Comparison of ENCODE assay signal across 8 cellular contexts in the genomic region with DNA sequence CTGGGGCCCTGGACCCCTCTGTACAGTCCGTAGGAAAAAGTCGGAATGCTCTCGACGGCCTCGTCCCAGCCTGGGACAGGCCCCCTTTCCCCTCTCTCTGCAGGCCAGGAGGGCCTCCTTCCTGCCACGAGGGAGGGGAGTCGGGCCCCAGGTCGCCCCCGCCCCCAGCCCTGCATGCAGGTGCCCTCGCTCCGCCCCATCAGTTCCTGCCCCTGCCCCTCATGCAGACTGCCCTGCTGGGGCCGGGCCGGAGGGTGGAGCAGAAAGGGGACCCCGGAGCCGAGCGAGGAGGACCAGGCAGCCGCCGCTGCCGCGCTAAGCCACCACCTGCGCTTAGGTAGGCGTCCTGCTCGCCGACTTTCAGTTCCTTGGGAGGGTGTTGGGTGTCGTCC. TPM values are rescaled to one million over a fixed set of nuclear protein-coding genes. Genes with fewer than 3 reads are reported as not detected.
DNase-seq lines count a peak whose midpoint lies in the region; TF ChIP-seq lines count a peak whose summit lies in the region.

No MANE protein-coding gene starts in this region.

- POLR2A ChIA-PET in activated CD4-positive, alpha-beta T cell treated with anti-CD3 and anti-CD28 coated beads, Interleukin-2, amount 10 ng/mL, durations not matched to agents 7 days and 5 days (lab: Charles Lee) = no interaction called here
- POLR2A ChIA-PET in RWPE1 (lab: Yijun Ruan, JAX; ENCODE audit: low non-redundant PET) = no interaction called here

- peaks cover 15% of the 10 kb centered on the region for H3K4me1 ChIP-seq in iPS-15b (ENCODE audit: control insufficient read depth, insufficient read depth, low read length)
- H3K4me1 ChIP-seq in testis = peaks cover 39% of the 10 kb centered on the region

- 48 to 66% methylated on average over 14 to 21 of the region's 25 CpGs for WGBS in testis, 2 donors

- peaks cover 38% of the 10 kb centered on the region for H3K4me1 Mint-ChIP-seq in activated CD4-positive, alpha-beta T cell treated with anti-CD3 and anti-CD28 coated beads, Interleukin-2, amount 10 ng/mL, durations not matched to agents 7 days and 5 days

- peaks cover 53% of the 10 kb centered on the region for H3K27me3 ChIP-seq in iPS-15b (ENCODE audit: control insufficient read depth, insufficient read depth, low read length)
- H3K27me3 ChIP-seq in testis = no peaks in the 10 kb centered on the region

- peaks cover 6% of the 10 kb centered on the region for H3K36me3 Mint-ChIP-seq in activated CD4-positive, alpha-beta T cell treated with anti-CD3 and anti-CD28 coated beads, Interleukin-2, amount 10 ng/mL, durations not matched to agents 7 days and 5 days (ENCODE audit: low read depth)

- no peaks in the 10 kb centered on the region for H3K9me3 Mint-ChIP-seq in activated CD4-positive, alpha-beta T cell treated with anti-CD3 and anti-CD28 coated beads, Interleukin-2, amount 10 ng/mL, durations not matched to agents 7 days and 5 days

- TF ChIP-seq CTCF in RWPE1 (conservative IDR thresholded peaks at IDR 0.05; ENCODE audit: low read depth) (no peak), testis (IDR thresholded peaks at IDR 0.05) (no peak), GM10266 (IDR thresholded peaks at IDR 0.05; ENCODE audit: control insufficient read depth, insufficient read depth, low read depth, missing control alignments) (no peak)

- peak; percentile 18 for DNase-seq in activated CD4-positive, alpha-beta T cell treated with anti-CD3 and anti-CD28 coated beads, Interleukin-2, amount 10 ng/mL, durations not matched to agents 7 days and 5 days
- no peak for DNase-seq in activated CD4-positive, alpha-beta T cell treated with anti-CD3 and anti-CD28 coated beads, Interleukin-2, amount 50 U/mL, for 1 hour
- DNase-seq in RWPE1 (ENCODE audit: low spot score) = no peak
- DNase-seq in testis = no peak
- no peak for DNase-seq in NK-92 treated with Interleukin-12 subunit alpha and Interleukin-12 subunit beta, amount 100 ng/mL, for 24 hours (lab: John Stamatoyannopoulos, UW)
- DNase-seq in COLO668 (lab: John Stamatoyannopoulos, UW; ENCODE audit: unreplicated experiment) = no peak
- no peak for DNase-seq in GM10266 (ENCODE audit: extremely low spot score)

- H3K9me3 ChIP-seq in iPS-15b (ENCODE audit: control insufficient read depth, insufficient read depth, low read length) (no peaks in the 10 kb centered on the region), testis (no peaks in the 10 kb centered on the region)

- H3K27me3 Mint-ChIP-seq in activated CD4-positive, alpha-beta T cell treated with anti-CD3 and anti-CD28 coated beads, Interleukin-2, amount 10 ng/mL, durations not matched to agents 7 days and 5 days = peaks cover 42% of the 10 kb centered on the region

- CTCF ChIA-PET in activated CD4-positive, alpha-beta T cell treated with anti-CD3 and anti-CD28 coated beads, Interleukin-2, amount 10 ng/mL, durations not matched to agents 7 days and 5 days (lab: Charles Lee) = interaction anchor here (2.7 to 6.3 kb wide), 5 partner anchors 10 to 130 kb away, joined by 8 to 64 read pairs (median 25); no protein-coding TSS in a partner anchor
- CTCF ChIA-PET in RWPE1 (lab: Yijun Ruan, JAX) = interaction anchor here (0.7 to 3.4 kb wide), 4 partner anchors 14 to 181 kb away, joined by 3 to 35 read pairs (median 3); no protein-coding TSS in a partner anchor

- TF ChIP-seq POLR2A in testis (IDR thresholded peaks at IDR 0.05) = no peak

- H3K4me3 ChIP-seq in iPS-15b (ENCODE audit: low read depth, low read length) (peak overlapping the region; percentile 74), testis (peak overlapping the region; percentile 6 to 27)

- no peak overlapping the region for H3K4me3 Mint-ChIP-seq in activated CD4-positive, alpha-beta T cell treated with anti-CD3 and anti-CD28 coated beads, Interleukin-2, amount 10 ng/mL, durations not matched to agents 7 days and 5 days

- H3K9ac ChIP-seq in iPS-15b (ENCODE audit: low read depth, low read length) = no peak overlapping the region

- H3K27ac ChIP-seq in RWPE1 (peak overlapping the region; percentile 49), testis (peak overlapping the region; percentile 18 to 65)

- intact Hi-C loops in testis (cut with DNase I; ENCODE audit: low total_unique reads) = no loop called here

- no peak overlapping the region for H3K27ac Mint-ChIP-seq in activated CD4-positive, alpha-beta T cell treated with anti-CD3 and anti-CD28 coated beads, Interleukin-2, amount 10 ng/mL, durations not matched to agents 7 days and 5 days

- H3K36me3 ChIP-seq in iPS-15b (ENCODE audit: control insufficient read depth, insufficient read depth, low read length) (no peaks in the 10 kb centered on the region), testis (ENCODE audit: low read depth, missing control alignments) (no peaks in the 10 kb centered on the region)

RNA-seq across cellular contexts. Expression of a gene that starts 7.3 kb away (rescaled TPM):
- 1 to 10 TPM; 2.3 to 2.5 TPM for total RNA-seq in activated CD4-positive, alpha-beta T cell treated with anti-CD3 and anti-CD28 coated beads, Interleukin-2, amount 10 ng/mL, durations not matched to agents 7 days and 5 days
- total RNA-seq in testis = 10 to 100 TPM; 15.9 to 35.8 TPM
- polyA plus RNA-seq in testis (ENCODE audit: insufficient read depth, low read depth, low replicate concordance) = 21.9 TPM

RNA-seq across cellular contexts. Expression of a gene that starts 21.2 kb away (rescaled TPM):
- total RNA-seq in activated CD4-positive, alpha-beta T cell treated with anti-CD3 and anti-CD28 coated beads, Interleukin-2, amount 10 ng/mL, durations not matched to agents 7 days and 5 days = 10 to 100 TPM; 44.7 to 58.3 TPM
- total RNA-seq in testis = 10 to 100 TPM; 44.8 to 50.0 TPM
- polyA plus RNA-seq in testis (ENCODE audit: insufficient read depth, low read depth, low replicate concordance) = 35.9 TPM

RNA-seq across cellular contexts. Expression of a gene that starts 22.7 kb away (rescaled TPM):
- total RNA-seq in activated CD4-positive, alpha-beta T cell treated with anti-CD3 and anti-CD28 coated beads, Interleukin-2, amount 10 ng/mL, durations not matched to agents 7 days and 5 days = 10 to 100 TPM; 57.8 to 63.8 TPM
- total RNA-seq in testis = 100 to 1,000 TPM in 1 of 2 donors, 10 to 100 TPM in 1; 75.9 to 102 TPM
- 38.2 TPM for polyA plus RNA-seq in testis (ENCODE audit: insufficient read depth, low read depth, low replicate concordance)

RNA-seq across cellular contexts. Expression of a gene that starts 54.8 kb away (rescaled TPM):
- 10 to 100 TPM; 62.3 to 65.0 TPM for total RNA-seq in activated CD4-positive, alpha-beta T cell treated with anti-CD3 and anti-CD28 coated beads, Interleukin-2, amount 10 ng/mL, durations not matched to agents 7 days and 5 days
- 10 to 100 TPM; 27.2 to 37.6 TPM for total RNA-seq in testis
- polyA plus RNA-seq in testis (ENCODE audit: insufficient read depth, low read depth, low replicate concordance) = 18.1 TPM

RNA-seq across cellular contexts. Expression of a gene that starts 54.8 kb away (rescaled TPM):
- total RNA-seq in activated CD4-positive, alpha-beta T cell treated with anti-CD3 and anti-CD28 coated beads, Interleukin-2, amount 10 ng/mL, durations not matched to agents 7 days and 5 days = 100 to 1,000 TPM; 167 to 188 TPM
- total RNA-seq in testis = 10 to 100 TPM; 18.1 to 29.4 TPM
- polyA plus RNA-seq in testis (ENCODE audit: insufficient read depth, low read depth, low replicate concordance) = 23.3 TPM

Comparison
In these comparisons a context has a peak if more than half of its experiments do, and no peak if none do; other contexts are left out.
1. RNA of a gene that starts 7.3 kb away (total RNA-seq): 15.9 to 35.8 TPM in testis; 2.3 to 2.5 TPM in activated CD4-positive, alpha-beta T cell treated with anti-CD3 and anti-CD28 coated beads, Interleukin-2, amount 10 ng/mL, durations not matched to agents 7 days and 5 days; every median in the first group is over 4 times any median in the second.